ENCODE assay signal across 9 cellular contexts in the genomic region with DNA sequence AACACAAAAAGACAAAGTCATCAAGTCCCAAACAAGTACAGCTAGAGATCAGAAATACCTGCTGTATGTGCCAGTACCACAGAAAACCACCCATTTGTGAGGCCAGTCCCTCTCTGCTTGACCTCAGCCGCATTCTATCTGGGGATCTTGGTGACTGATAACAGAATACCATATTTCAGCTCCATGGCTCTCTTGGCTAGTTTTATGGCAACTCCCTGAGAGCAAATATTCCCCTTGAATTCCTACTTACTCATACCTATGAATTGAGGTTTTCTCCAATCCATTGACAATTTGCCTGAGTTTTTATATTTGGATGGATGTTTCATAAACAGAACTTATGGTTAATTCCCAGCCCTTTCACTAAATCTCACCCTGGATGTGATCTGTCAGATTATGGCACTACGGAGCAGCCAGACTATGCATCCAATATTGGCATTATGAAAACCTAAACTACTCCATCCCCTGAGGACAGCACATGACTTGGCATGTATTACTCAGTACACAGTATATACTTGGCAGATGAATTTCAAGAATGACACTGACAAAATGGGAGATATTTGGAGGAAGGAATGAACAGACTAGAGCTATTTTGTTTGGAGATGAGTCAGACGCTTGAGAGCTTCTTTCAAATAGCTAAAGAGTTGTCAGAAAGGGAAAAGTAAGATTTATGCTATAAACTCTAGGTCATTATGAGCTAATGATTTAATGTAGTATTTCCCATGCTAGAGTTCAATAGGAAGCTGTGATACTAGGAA.
DNase-seq lines count a peak whose midpoint lies in the region; ATAC-seq lines count a peak whose summit lies in the region.
"Had no signal": no experiment of that assay in that cellular context is flagged by ENCODE, and none has a peak within 500 bp of the region (broad histone marks: within the 10 kb centered on the region; RNA-seq: fewer than 3 reads in every experiment).

No MANE protein-coding gene starts in this region.

- no peaks in the 10 kb centered on the region for H3K27me3 Mint-ChIP-seq in activated CD4-positive, alpha-beta T cell treated with anti-CD3 and anti-CD28 coated beads, Interleukin-2, amount 10 ng/mL, durations not matched to agents 24 days and 14 days
- H3K27me3 Mint-ChIP-seq in activated naive CD8-positive, alpha-beta T cell treated with anti-CD3 and anti-CD28 coated beads for 36 hours, result no peaks in the 10 kb centered on the region
- no peaks in the 10 kb centered on the region for H3K27me3 Mint-ChIP-seq in stimulated activated naive B cell treated with anti-CD40 and anti-IgM and Interleukin-4, amounts not matched to agents 10 μg/mL and 1 μg/mL and 100 μg/mL, for 72 hours

- H3K4me3 Mint-ChIP-seq in activated CD4-positive, alpha-beta T cell treated with anti-CD3 and anti-CD28 coated beads, Interleukin-2, amount 10 ng/mL, durations not matched to agents 24 days and 14 days, result no peak overlapping the region
- no peak overlapping the region for H3K4me3 Mint-ChIP-seq in activated naive CD8-positive, alpha-beta T cell treated with anti-CD3 and anti-CD28 coated beads for 36 hours
- H3K4me3 Mint-ChIP-seq in stimulated activated naive B cell treated with anti-CD40 and anti-IgM and Interleukin-4, amounts not matched to agents 10 μg/mL and 1 μg/mL and 100 μg/mL, for 72 hours, result no peak overlapping the region
- H3K4me3 Mint-ChIP-seq: T-helper 1 cell treated with Interleukin-12 subunit alpha and Interleukin-12 subunit beta and Interleukin-4 antibody, amounts not matched to agents 30 μg/mL and 1 μg/mL, for 36 hours had no signal

- ATAC-seq in HG03159 (IDR thresholded peaks at IDR 0.05; ENCODE audit: unreplicated experiment), result peak; percentile 29
- ATAC-seq in stimulated activated naive B cell treated with anti-CD40 and anti-IgM and Interleukin-4, amounts not matched to agents 10 μg/mL and 1 μg/mL and 100 μg/mL, for 72 hours (replicated peaks), result peak; percentile 36 to 71
- no peak for ATAC-seq in HG03460 (IDR thresholded peaks at IDR 0.05; ENCODE audit: unreplicated experiment)

- intact Hi-C loops in activated CD4-positive, alpha-beta T cell treated with anti-CD3 and anti-CD28 coated beads, Interleukin-2, amount 10 ng/mL, durations not matched to agents 24 days and 14 days (cut with micrococcal nuclease), result no loop called here

- H3K36me3 Mint-ChIP-seq in activated CD4-positive, alpha-beta T cell treated with anti-CD3 and anti-CD28 coated beads, Interleukin-2, amount 10 ng/mL, durations not matched to agents 24 days and 14 days (ENCODE audit: low read depth), result peaks cover 18% of the 10 kb centered on the region
- peaks cover 30% of the 10 kb centered on the region for H3K36me3 Mint-ChIP-seq in activated naive CD8-positive, alpha-beta T cell treated with anti-CD3 and anti-CD28 coated beads for 36 hours
- H3K36me3 Mint-ChIP-seq in stimulated activated naive B cell treated with anti-CD40 and anti-IgM and Interleukin-4, amounts not matched to agents 10 μg/mL and 1 μg/mL and 100 μg/mL, for 72 hours, result peaks cover 5 to 6% of the 10 kb centered on the region in 2 donors

- DNase-seq in activated CD4-positive, alpha-beta T cell treated with anti-CD3 and anti-CD28 coated beads, Interleukin-2, amount 10 ng/mL, durations not matched to agents 24 days and 14 days, result peak; percentile 50
- no peak for DNase-seq in activated CD4-positive, alpha-beta T cell treated with anti-CD3 and anti-CD28 coated beads, Interleukin-2, amount 50 U/mL, for 1 hour
- no peak for DNase-seq in activated naive CD8-positive, alpha-beta T cell treated with anti-CD3 and anti-CD28 coated beads for 36 hours
- DNase-seq in stimulated activated naive B cell treated with anti-CD40 and anti-IgM and Interleukin-4, amounts not matched to agents 10 μg/mL and 1 μg/mL and 100 μg/mL, for 72 hours, result no peak
- DNase-seq in mucosa of gallbladder (ENCODE audit: low spot score), result no peak
- no peak for DNase-seq in cerebellum (ENCODE audit: low spot score)

- peaks cover 31% of the 10 kb centered on the region for H3K4me1 Mint-ChIP-seq in activated CD4-positive, alpha-beta T cell treated with anti-CD3 and anti-CD28 coated beads, Interleukin-2, amount 10 ng/mL, durations not matched to agents 24 days and 14 days
- peaks cover 36% of the 10 kb centered on the region for H3K4me1 Mint-ChIP-seq in activated naive CD8-positive, alpha-beta T cell treated with anti-CD3 and anti-CD28 coated beads for 36 hours
- peaks cover 9 to 11% of the 10 kb centered on the region in 2 donors for H3K4me1 Mint-ChIP-seq in stimulated activated naive B cell treated with anti-CD40 and anti-IgM and Interleukin-4, amounts not matched to agents 10 μg/mL and 1 μg/mL and 100 μg/mL, for 72 hours

- no peak overlapping the region for H3K27ac Mint-ChIP-seq in activated CD4-positive, alpha-beta T cell treated with anti-CD3 and anti-CD28 coated beads, Interleukin-2, amount 10 ng/mL, durations not matched to agents 24 days and 14 days
- H3K27ac Mint-ChIP-seq in activated naive CD8-positive, alpha-beta T cell treated with anti-CD3 and anti-CD28 coated beads for 36 hours, result peak overlapping the region; percentile 28
- peak overlapping the region; percentile 52 for H3K27ac Mint-ChIP-seq in stimulated activated naive B cell treated with anti-CD40 and anti-IgM and Interleukin-4, amounts not matched to agents 10 μg/mL and 1 μg/mL and 100 μg/mL, for 72 hours
- H3K27ac Mint-ChIP-seq: T-helper 1 cell treated with Interleukin-12 subunit alpha and Interleukin-12 subunit beta and Interleukin-4 antibody, amounts not matched to agents 30 μg/mL and 1 μg/mL, for 36 hours had no signal

- peaks cover 8% of the 10 kb centered on the region for H3K9me3 Mint-ChIP-seq in activated CD4-positive, alpha-beta T cell treated with anti-CD3 and anti-CD28 coated beads, Interleukin-2, amount 10 ng/mL, durations not matched to agents 24 days and 14 days
- H3K9me3 Mint-ChIP-seq in activated naive CD8-positive, alpha-beta T cell treated with anti-CD3 and anti-CD28 coated beads for 36 hours, result peaks cover 3% of the 10 kb centered on the region
- no peaks in the 10 kb centered on the region for H3K9me3 Mint-ChIP-seq in stimulated activated naive B cell treated with anti-CD40 and anti-IgM and Interleukin-4, amounts not matched to agents 10 μg/mL and 1 μg/mL and 100 μg/mL, for 72 hours
- H3K9me3 Mint-ChIP-seq: T-helper 1 cell treated with Interleukin-12 subunit alpha and Interleukin-12 subunit beta and Interleukin-4 antibody, amounts not matched to agents 30 μg/mL and 1 μg/mL, for 36 hours had no signal
